1 cellular context compared by ENCODE assay signal in genomic region chr5:78224358-78224757, GRCh38.
TF ChIP-seq lines count a peak whose summit lies in the region.

No MANE protein-coding gene starts in this region.

TF ChIP-seq in GM12878, 131 proteins besides CTCF, POLR2A, EP300 and RAD21 (continued from another document):
- TF ChIP-seq ZNF687 (IDR thresholded peaks at IDR 0.05) (no peak), E2F4 (IDR thresholded peaks at IDR 0.05; ENCODE audit: low read depth, low read length) (no peak), EGR1 (IDR thresholded peaks at IDR 0.05; ENCODE audit: borderline replicate concordance in 1 of 2, low read depth in 2 of 2, low read length in 2 of 2) (no peak), MYC (IDR thresholded peaks at IDR 0.05; ENCODE audit: insufficient read depth, insufficient read length, insufficient replicate concordance, low read length, severe bottlenecking) (no peak), MTA2 (IDR thresholded peaks at IDR 0.05; ENCODE audit: low read depth) (no peak), HDGF (IDR thresholded peaks at IDR 0.05) (no peak), TCF3 (IDR thresholded peaks at IDR 0.05; ENCODE audit: borderline replicate concordance, insufficient read depth, low read depth, low read length) (no peak), USF1 (IDR thresholded peaks at IDR 0.05; ENCODE audit: borderline replicate concordance, extremely low read length, insufficient read depth, low read depth, low read length) (no peak), CBX5 (IDR thresholded peaks at IDR 0.05; ENCODE audit: low read depth) (no peak), ATF3 (IDR thresholded peaks at IDR 0.05; ENCODE audit: borderline replicate concordance, extremely low read depth, low read depth, low read length) (no peak), RELA (IDR thresholded peaks at IDR 0.05; ENCODE audit: borderline replicate concordance, partially characterized antibody) (no peak), BCL11A (IDR thresholded peaks at IDR 0.05; ENCODE audit: low read depth, low read length) (no peak), BMI1 (IDR thresholded peaks at IDR 0.05; ENCODE audit: borderline replicate concordance) (no peak)
